In the genomic region with DNA sequence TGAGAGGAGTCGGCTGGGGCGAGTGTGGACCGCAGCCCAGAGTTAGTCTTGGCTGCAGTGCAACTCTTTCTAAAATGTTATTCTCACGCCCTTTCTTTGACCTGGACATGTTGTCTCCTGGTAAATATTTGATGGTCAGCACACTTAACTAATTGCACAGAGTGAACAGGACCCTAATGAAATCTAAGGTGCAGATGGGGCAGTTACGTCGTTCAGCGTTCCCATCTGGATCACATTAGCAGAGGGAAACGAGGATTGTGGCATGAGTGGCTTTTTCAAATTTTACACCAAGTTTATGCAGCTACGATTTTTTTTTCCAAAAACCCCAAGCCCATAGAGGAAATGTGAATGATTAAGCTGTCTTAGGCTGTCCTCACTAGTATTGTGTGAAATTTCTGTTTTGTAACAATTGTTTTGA, we compare ENCODE assay signal across 8 cellular contexts. TPM values are rescaled to one million over a fixed set of nuclear protein-coding genes. Genes with fewer than 3 reads are reported as not detected.
DNase-seq lines count a peak whose midpoint lies in the region; ATAC-seq, FAIRE-seq and TF ChIP-seq lines count a peak whose summit lies in the region.

No MANE protein-coding gene starts in this region.

- peaks cover 8% of the 10 kb centered on the region for H3K36me3 Mint-ChIP-seq in activated naive CD4-positive, alpha-beta T cell treated with anti-CD3 and anti-CD28 coated beads, Interleukin-2, amount 10 ng/mL, durations not matched to agents 7 days and 5 days
- peaks cover 5% of the 10 kb centered on the region for H3K36me3 Mint-ChIP-seq in type B pancreatic cell

- H3K36me3 ChIP-seq in K562 (ENCODE audit: control insufficient read depth, insufficient read depth, low read length) (no peaks in the 10 kb centered on the region), liver (ENCODE audit: control insufficient read depth in 4 of 4, insufficient read depth in 3 of 4, low read depth in 1 of 4, low read length in 3 of 4) (no peaks in the 10 kb centered on the region)

- POLR2A ChIA-PET in K562 (lab: Yijun Ruan, JAX): interaction anchor here (0.7 kb wide), 1 partner anchor 1869 kb away, joined by 3 read pairs; no protein-coding TSS in a partner anchor

- H3K4me3 ChIP-seq in K562 (peak overlapping the region; percentile 62), liver (ENCODE audit: low read depth in 1 of 3, low read length in 3 of 3) (peak overlapping the region; percentile 64 to 97 (median 91))

- no peak for ATAC-seq in K562
- ATAC-seq in HG02763 (IDR thresholded peaks at IDR 0.05; ENCODE audit: unreplicated experiment): no peak
- no peak for ATAC-seq in HG03196 (IDR thresholded peaks at IDR 0.05; ENCODE audit: unreplicated experiment)

- H3K4me1 ChIP-seq in K562 (replicated peaks in 1 of 2; ENCODE audit: control insufficient read depth in 2 of 2, insufficient read depth in 2 of 2, low read length in 2 of 2) (peaks cover 5% of the 10 kb centered on the region in 2 experiments; a peak in 3 of 5 replicates), liver (ENCODE audit: control insufficient read depth in 4 of 4, insufficient read depth in 4 of 4, low read length in 3 of 4) (peaks cover 4 to 32% (median 17%) of the 10 kb centered on the region in 4 donors)

- intact Hi-C loops in K562 (cut with micrococcal nuclease): no loop called here

- H3K9ac ChIP-seq in K562 (ENCODE audit: insufficient read depth in 1 of 2, low read depth in 2 of 2, low read length in 2 of 2): peak overlapping the region; percentile 73 to 88; a peak in 3 of 4 replicates
- H3K9ac ChIP-seq in liver (ENCODE audit: low read depth in 1 of 2, low read length in 2 of 2): peak overlapping the region; percentile 31 to 96

- H3K9me3 Mint-ChIP-seq in activated naive CD4-positive, alpha-beta T cell treated with anti-CD3 and anti-CD28 coated beads, Interleukin-2, amount 10 ng/mL, durations not matched to agents 7 days and 5 days: no peaks in the 10 kb centered on the region
- H3K9me3 Mint-ChIP-seq in type B pancreatic cell: no peaks in the 10 kb centered on the region

- peak overlapping the region; percentile 94 for H2AFZ ChIP-seq in K562 (ENCODE audit: low read depth, low read length)

- in situ Hi-C loops in K562 (cut with MboI): no loop called here

- H3K27ac Mint-ChIP-seq in activated naive CD4-positive, alpha-beta T cell treated with anti-CD3 and anti-CD28 coated beads, Interleukin-2, amount 10 ng/mL, durations not matched to agents 7 days and 5 days: peak overlapping the region; percentile 99
- H3K27ac Mint-ChIP-seq in type B pancreatic cell: peak overlapping the region; percentile 96

- no peaks in the 10 kb centered on the region for H3K27me3 Mint-ChIP-seq in activated naive CD4-positive, alpha-beta T cell treated with anti-CD3 and anti-CD28 coated beads, Interleukin-2, amount 10 ng/mL, durations not matched to agents 7 days and 5 days
- H3K27me3 Mint-ChIP-seq in type B pancreatic cell: no peaks in the 10 kb centered on the region

- H3K9me3 ChIP-seq in K562 (replicated peaks; ENCODE audit: control insufficient read depth, insufficient read depth, low read depth, low read length) (no peaks in the 10 kb centered on the region), liver (ENCODE audit: control insufficient read depth in 4 of 4, low read length in 3 of 4) (no peaks in the 10 kb centered on the region)

- FAIRE-seq in K562 (lab: Jason Lieb, UNC): no peak

- no peaks in the 10 kb centered on the region for H3K9me1 ChIP-seq in K562 (ENCODE audit: control insufficient read depth, insufficient read depth, low read length)

- no peak for DNase-seq in activated naive CD4-positive, alpha-beta T cell treated with anti-CD3 and anti-CD28 coated beads, Interleukin-2, amount 10 ng/mL, durations not matched to agents 7 days and 5 days
- no peak for DNase-seq in activated naive CD4-positive, alpha-beta T cell treated with Interleukin-2 at 50 U/mL for 16 hours
- DNase-seq in K562 (ENCODE audit: extremely low read depth in 1 of 4, low spot score in 3 of 4): peak in 1 of 4 experiments; percentile 9
- no peak for DNase-seq in type B pancreatic cell (ENCODE audit: extremely low spot score, unreplicated experiment)
- DNase-seq in activated CD8-positive, alpha-beta memory T cell treated with anti-CD3 and anti-CD28 coated beads, Interleukin-2, amount 50 U/mL, for 48 hours: no peak

- TSS peak; percentile 70 for BruUV-seq in K562 (replicated peaks; lab: Mats Ljungman, UMichigan)

- H3K27me3 ChIP-seq in K562 (ENCODE audit: control insufficient read depth in 2 of 2, insufficient read depth in 2 of 2, low read length in 2 of 2) (no peaks in the 10 kb centered on the region), liver (ENCODE audit: control insufficient read depth in 4 of 4, insufficient read depth in 4 of 4, low read length in 3 of 4) (no peaks in the 10 kb centered on the region)

- no peak for TF ChIP-seq EP300 in K562 (IDR thresholded peaks at IDR 0.05; ENCODE audit: low read length)

- no peak for TF ChIP-seq POLR2A in K562 (conservative IDR thresholded peaks at IDR 0.05)

- WGBS in K562 (ENCODE audit: insufficient coverage, low coverage, missing lambda C conversion rate): 0% methylated on average over 7 of the region's 9 CpGs
- 1% methylated on average over 9 of the region's 9 CpGs for WGBS in liver

- CTCF ChIA-PET in activated naive CD4-positive, alpha-beta T cell treated with anti-CD3 and anti-CD28 coated beads, Interleukin-2, amount 10 ng/mL, durations not matched to agents 7 days and 5 days (lab: Charles Lee): interaction anchor here (1.0 to 1.8 kb wide), 2 partner anchors 64 to 105 kb away, joined by 4 read pairs; no protein-coding TSS in a partner anchor
- CTCF ChIA-PET in K562 (lab: Yijun Ruan, JAX; ENCODE audit: low intra/inter-chr PET ratio): no interaction called here

- peaks cover 64% of the 10 kb centered on the region for H3K4me1 Mint-ChIP-seq in activated naive CD4-positive, alpha-beta T cell treated with anti-CD3 and anti-CD28 coated beads, Interleukin-2, amount 10 ng/mL, durations not matched to agents 7 days and 5 days
- H3K4me1 Mint-ChIP-seq in type B pancreatic cell (ENCODE audit: unreplicated experiment): peaks cover 37% of the 10 kb centered on the region

- H3K27ac ChIP-seq in K562 (ENCODE audit: extremely low read depth, low read depth, low read length) (peak overlapping the region; percentile 81), liver (ENCODE audit: low read depth in 1 of 2, low read length in 2 of 2) (peak overlapping the region; percentile 88 to 98)

- peaks cover 91% of the 10 kb centered on the region for H3K79me2 ChIP-seq in K562 (ENCODE audit: control insufficient read depth, insufficient read depth, low read length)

- H3K4me2 ChIP-seq in K562 (ENCODE audit: insufficient read depth, low read length): peak overlapping the region; percentile 95

- TF ChIP-seq CTCF in K562 (IDR thresholded peaks at IDR 0.05 in 2 of 3, conservative IDR thresholded peaks at IDR 0.05 in 1 of 3; ENCODE audit: insufficient read depth in 2 of 3, low read depth in 1 of 3, low read length in 3 of 3) (no peak), liver (IDR thresholded peaks at IDR 0.05; ENCODE audit: low read depth, low read length, missing input control) (no peak), type B pancreatic cell (conservative IDR thresholded peaks at IDR 0.05) (no peak)

- TF ChIP-seq RAD21 in K562 (CRISPR knock-in tag; conservative IDR thresholded peaks at IDR 0.05 in 1 of 2, IDR thresholded peaks at IDR 0.05 in 1 of 2): no peak
- no peak for TF ChIP-seq RAD21 in liver (IDR thresholded peaks at IDR 0.05)

- 0 out of 2 replicates have a peak, but pooled peaks cover 9% of the 10 kb centered on the region for H4K20me1 ChIP-seq in K562 (replicated peaks; ENCODE audit: control insufficient read depth, insufficient read depth, low read length)

- H3K4me3 Mint-ChIP-seq in activated naive CD4-positive, alpha-beta T cell treated with anti-CD3 and anti-CD28 coated beads, Interleukin-2, amount 10 ng/mL, durations not matched to agents 7 days and 5 days: peak overlapping the region; percentile 100
- H3K4me3 Mint-ChIP-seq in type B pancreatic cell: peak overlapping the region; percentile 98

RNA-seq across cellular contexts. Expression of a gene that starts 0.5 kb away (rescaled TPM):
- total RNA-seq in K562 (2011; cell fraction: chromatin; rRNA removed; ENCODE audit: low replicate concordance): 4.8 and 9.7 TPM in 2 replicates
- total RNA-seq in K562 (2011; cell fraction: nucleolus; rRNA removed): 2.9 and 4.0 TPM in 2 replicates
- 5.4 and 8.1 TPM in 2 replicates for total RNA-seq in K562 (2011; cell fraction: nucleoplasm; rRNA removed)
- 6.9 and 11.8 TPM in 2 replicates for total RNA-seq in K562 (2014; rRNA removed)
- total RNA-seq in K562 (2014; rRNA removed; fragmentation: Illumina TruSeq; extraction: Trizol): 14.5 and 16.2 TPM in 2 replicates
- total RNA-seq in K562 (2015; rRNA removed; fragmentation: Illumina TruSeq; extraction: Trizol): 15.8 and 15.9 TPM in 2 replicates
- total RNA-seq in K562 (2021): 6.7 TPM in 2 replicates
- 8.0 and 9.5 TPM in 2 replicates for polyA plus RNA-seq in K562 (2011; rRNA removed)
- polyA plus RNA-seq in K562 (2011; cell fraction: cytosol; rRNA removed): 4.1 and 8.2 TPM in 2 replicates
- polyA plus RNA-seq in K562 (2011; cell fraction: nucleus; rRNA removed): 1.6 and 2.3 TPM in 2 replicates
- 10.0 and 10.5 TPM in 2 replicates for polyA plus RNA-seq in K562 (2012)
- 12.7 and 17.6 TPM in 2 replicates for polyA plus RNA-seq in K562 (2014; fragmentation: Illumina TruSeq; extraction: Trizol)
- 10 to 100 TPM; 11.9 to 14.6 TPM for polyA plus RNA-seq in K562 (2014; fragmentation: Nextera tagmentation; extraction: Ambion mirVana)
- polyA plus RNA-seq in K562 (2014; rRNA removed): 13.0 and 15.1 TPM in 2 replicates
- 4.1 and 6.7 TPM in 2 replicates for polyA minus RNA-seq in K562 (2011; rRNA and poly(A)+ RNA removed)
- polyA minus RNA-seq in K562 (2011; cell fraction: cytosol; rRNA and poly(A)+ RNA removed): 3.6 and 7.0 TPM in 2 replicates
- polyA minus RNA-seq in K562 (2011; cell fraction: nucleus; rRNA and poly(A)+ RNA removed): 3.1 and 4.9 TPM in 2 replicates
- 1 to 10 TPM; 3.9 to 6.6 TPM for total RNA-seq in liver
- 1 to 10 TPM; 3.6 to 3.8 TPM for polyA plus RNA-seq in liver
- 11.4 and 17.9 TPM in 2 replicates for total RNA-seq in type B pancreatic cell (ENCODE audit: low replicate concordance)

RNA-seq across cellular contexts. Expression of a gene that starts 0.9 kb away (rescaled TPM):
- 9.9 and 14.4 TPM in 2 replicates for total RNA-seq in K562 (2011; cell fraction: chromatin; rRNA removed; ENCODE audit: low replicate concordance)
- total RNA-seq in K562 (2011; cell fraction: nucleolus; rRNA removed): 4.2 and 5.1 TPM in 2 replicates
- 6.3 and 9.3 TPM in 2 replicates for total RNA-seq in K562 (2011; cell fraction: nucleoplasm; rRNA removed)
- total RNA-seq in K562 (2014; rRNA removed) (7.6 and 10.1 TPM in 2 replicates), K562 (2014; rRNA removed; fragmentation: Illumina TruSeq; extraction: Trizol) (13.4 and 13.9 TPM in 2 replicates), K562 (2015; rRNA removed; fragmentation: Illumina TruSeq; extraction: Trizol) (13.2 and 13.5 TPM in 2 replicates), K562 (2021) (11.9 and 14.2 TPM in 2 replicates), liver (10 to 100 TPM; 12.9 to 17.7 TPM), type B pancreatic cell (ENCODE audit: low replicate concordance) (35.7 and 38.3 TPM in 2 replicates)
- polyA plus RNA-seq in K562 (2011; rRNA removed) (12.1 and 12.8 TPM in 2 replicates), K562 (2014; fragmentation: Illumina TruSeq; extraction: Trizol) (7.8 and 8.6 TPM in 2 replicates), K562 (2014; fragmentation: Nextera tagmentation; extraction: Ambion mirVana) (1 to 10 TPM; 1.9 to 3.3 TPM), K562 (2014; rRNA removed) (8.8 and 10.4 TPM in 2 replicates), liver (1 to 10 TPM; 5.2 to 7.4 TPM)
- 6.6 and 10.2 TPM in 2 replicates for polyA plus RNA-seq in K562 (2011; cell fraction: cytosol; rRNA removed)
- polyA plus RNA-seq in K562 (2011; cell fraction: nucleus; rRNA removed): 3.5 and 5.6 TPM in 2 replicates
- polyA plus RNA-seq in K562 (2012): 6.1 and 7.0 TPM in 2 replicates
- 31.1 and 36.0 TPM in 2 replicates for polyA minus RNA-seq in K562 (2011; rRNA and poly(A)+ RNA removed)
- polyA minus RNA-seq in K562 (2011; cell fraction: cytosol; rRNA and poly(A)+ RNA removed): 8.7 and 10.4 TPM in 2 replicates
- 5.1 and 7.8 TPM in 2 replicates for polyA minus RNA-seq in K562 (2011; cell fraction: nucleus; rRNA and poly(A)+ RNA removed)
